In the genomic region with DNA sequence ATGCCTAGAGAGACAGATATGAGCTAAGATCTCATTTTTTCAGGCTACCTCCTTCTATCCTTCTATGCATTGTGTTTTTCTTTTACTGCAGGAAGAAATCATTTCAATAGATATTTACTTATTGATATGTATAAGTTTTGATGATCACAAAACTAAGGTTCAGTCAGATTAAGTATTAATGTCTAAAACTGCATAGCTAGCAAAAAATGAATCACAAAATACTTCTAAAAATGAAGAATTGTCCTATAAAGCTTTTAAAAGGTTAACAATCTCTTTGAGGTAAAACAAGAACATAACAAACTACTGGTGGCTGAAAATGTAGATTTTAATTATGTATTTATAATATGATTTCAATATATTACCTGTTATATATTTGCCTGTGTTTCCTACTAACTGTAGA, we compare ENCODE assay signal across 19 cellular contexts.
DNase-seq lines count a peak whose midpoint lies in the region; ATAC-seq, FAIRE-seq and TF ChIP-seq lines count a peak whose summit lies in the region.
"Had no signal": no experiment of that assay in that cellular context is flagged by ENCODE, and none has a peak within 500 bp of the region (broad histone marks: within the 10 kb centered on the region; RNA-seq: fewer than 3 reads in every experiment).

No MANE protein-coding gene starts in this region.

- CTCF ChIA-PET in HepG2 (lab: Yijun Ruan, JAX; ENCODE audit: low intra/inter-chr PET ratio, low total read pairs), result no interaction called here
- CTCF ChIA-PET in IMR-90 (lab: Yijun Ruan, JAX), result no interaction called here

- in situ Hi-C loops in HepG2 (cut with HindIII; ENCODE audit: extremely low pct_ligation_motif_present, low pct_unique_long_range_greater_than_20kb) (no loop called here), IMR-90 (cut with MboI; ENCODE audit: low sequenced_read_pairs) (no loop called here)

- no peak overlapping the region for H3K18ac ChIP-seq in IMR-90 (ENCODE audit: low read depth, low read length)

- intact Hi-C loops in HepG2 (cut with micrococcal nuclease; ENCODE audit: unreplicated experiment) (no loop called here), right lobe of liver (cut with DNase I) (no loop called here), IMR-90 (cut with micrococcal nuclease) (no loop called here), kidney (cut with DNase I) (no loop called here)

- no peak overlapping the region for H4K5ac ChIP-seq in IMR-90 (ENCODE audit: low read depth, low read length)

- no peaks in the 10 kb centered on the region for H4K20me1 ChIP-seq in HepG2 (ENCODE audit: insufficient read depth, low read length)
- H4K20me1 ChIP-seq in IMR-90 (ENCODE audit: insufficient read depth, low read length), result no peaks in the 10 kb centered on the region
- H4K20me1 ChIP-seq: BLaER1 had no signal

- no peak overlapping the region for H2BK120ac ChIP-seq in IMR-90 (ENCODE audit: low read depth, low read length)

- no peak overlapping the region for H3K56ac ChIP-seq in IMR-90 (ENCODE audit: extremely low read depth, insufficient read depth, low read length)

- TF ChIP-seq POLR2A in HepG2 (IDR thresholded peaks at IDR 0.05; ENCODE audit: insufficient read depth in 1 of 2, low read depth in 2 of 2, low read length in 2 of 2), result no peak
- TF ChIP-seq POLR2A in right lobe of liver (IDR thresholded peaks at IDR 0.05), result no peak
- no peak for TF ChIP-seq POLR2A in IMR-90 (IDR thresholded peaks at IDR 0.05; ENCODE audit: low read depth, low read length)

- H3K36me3 ChIP-seq in HepG2 (replicated peaks in 1 of 2; ENCODE audit: control insufficient read depth in 1 of 2, insufficient read depth in 2 of 2, low read length in 2 of 2), result no peaks in the 10 kb centered on the region
- no peaks in the 10 kb centered on the region for H3K36me3 ChIP-seq in right lobe of liver
- no peaks in the 10 kb centered on the region for H3K36me3 ChIP-seq in IMR-90 (ENCODE audit: control insufficient read depth, insufficient read depth, low read length)
- no peaks in the 10 kb centered on the region for H3K36me3 ChIP-seq in kidney (ENCODE audit: control insufficient read depth in 1 of 2, insufficient read depth in 2 of 2, low read length in 2 of 2)
- H3K36me3 ChIP-seq: BE2C, BLaER1 had no signal

- no peaks in the 10 kb centered on the region for H3K79me2 ChIP-seq in HepG2 (ENCODE audit: insufficient read depth, low read length)

- H3K9ac ChIP-seq in HepG2 (ENCODE audit: insufficient read depth, low read depth, low read length) (no peak overlapping the region), IMR-90 (ENCODE audit: low read depth, low read length) (no peak overlapping the region), kidney (ENCODE audit: low read length in 2 of 2) (no peak overlapping the region)
- H3K9ac ChIP-seq: BLaER1 had no signal

- POLR2A ChIA-PET in HepG2 (lab: Yijun Ruan, JAX) (no interaction called here), IMR-90 (lab: Charles Lee; ENCODE audit: unreplicated experiment) (no interaction called here)

- no peaks in the 10 kb centered on the region for H3K4me1 ChIP-seq in HepG2 (ENCODE audit: insufficient read depth, low read length)
- no peaks in the 10 kb centered on the region for H3K4me1 ChIP-seq in right lobe of liver
- H3K4me1 ChIP-seq in IMR-90 (ENCODE audit: control insufficient read depth, insufficient read depth, low read length), result no peaks in the 10 kb centered on the region
- no peaks in the 10 kb centered on the region for H3K4me1 ChIP-seq in kidney (ENCODE audit: control insufficient read depth in 1 of 2, insufficient read depth in 1 of 2, low read depth in 1 of 2, low read length in 2 of 2)
- H3K4me1 ChIP-seq: BE2C, BLaER1 had no signal

- H3K9me3 ChIP-seq in HepG2 (ENCODE audit: low read length), result no peaks in the 10 kb centered on the region
- no peaks in the 10 kb centered on the region for H3K9me3 ChIP-seq in right lobe of liver
- no peaks in the 10 kb centered on the region for H3K9me3 ChIP-seq in IMR-90 (ENCODE audit: control insufficient read depth, insufficient read depth, low read length)
- H3K9me3 ChIP-seq in kidney (ENCODE audit: control insufficient read depth in 1 of 2, low read length in 2 of 2), result no peaks in the 10 kb centered on the region
- H3K9me3 ChIP-seq: BE2C, BLaER1 had no signal

- no peak overlapping the region for H4K8ac ChIP-seq in IMR-90 (ENCODE audit: low read depth in 2 of 2, low read length in 2 of 2)

- DNase-seq in HepG2 (ENCODE audit: low spot score) (no peak), right lobe of liver (no peak), IMR-90 (no peak), kidney (no peak), NCI-H146 treated with DMSO at 0.1 percent for 48 hours (lab: John Stamatoyannopoulos, UW; ENCODE audit: unreplicated experiment) (no peak)
- DNase-seq: ACHN; BE2C; C1 segment of cervical spinal cord; CD4-positive, alpha-beta memory T cell; CD4-positive, CD25-positive, alpha-beta regulatory T cell; CD8-positive, alpha-beta memory T cell; COR-L47; DMS79 treated with DMSO at 0.1 percent for 48 hours; GF-D8 had no signal

- BruUV-seq in HepG2 (replicated peaks; lab: Mats Ljungman, UMichigan) (no TSS peak), IMR-90 (replicated peaks; lab: Mats Ljungman, UMichigan) (no TSS peak)

- no peak overlapping the region for H4K91ac ChIP-seq in IMR-90 (ENCODE audit: insufficient read depth, low read depth, low read length)

- no peak overlapping the region for H2AK9ac ChIP-seq in IMR-90 (replicated peaks; ENCODE audit: low read depth, low read length, poor library complexity)

- no peaks in the 10 kb centered on the region for H3K9me1 ChIP-seq in IMR-90 (ENCODE audit: insufficient read depth, low read length)

- H2BK5ac ChIP-seq in IMR-90 (ENCODE audit: low read depth, low read length, poor library complexity, severe bottlenecking), result no peak overlapping the region

- H3K4me2 ChIP-seq in HepG2 (ENCODE audit: low read depth, low read length) (no peak overlapping the region), IMR-90 (ENCODE audit: low read depth, low read length) (no peak overlapping the region)
- H3K4me2 ChIP-seq: BLaER1 had no signal

- H3K27ac ChIP-seq in HepG2 (ENCODE audit: extremely low read length, insufficient read depth, low read length), result no peak overlapping the region
- no peak overlapping the region for H3K27ac ChIP-seq in right lobe of liver
- no peak overlapping the region for H3K27ac ChIP-seq in IMR-90 (ENCODE audit: insufficient read depth, low read length)
- no peak overlapping the region for H3K27ac ChIP-seq in kidney (ENCODE audit: low read depth in 2 of 2, low read length in 2 of 2)
- H3K27ac ChIP-seq: 22Rv1, BLaER1 had no signal

- no peak overlapping the region for H3K14ac ChIP-seq in IMR-90 (replicated peaks; ENCODE audit: low read depth, low read length)

- no peak overlapping the region for H2AK5ac ChIP-seq in IMR-90 (ENCODE audit: low read depth, low read length)

- TF ChIP-seq EP300 in HepG2 (IDR thresholded peaks at IDR 0.05; ENCODE audit: low read depth in 2 of 2, low read length in 2 of 2) (no peak), HepG2 (CRISPR knock-in tag; IDR thresholded peaks at IDR 0.05; ENCODE audit: borderline replicate concordance) (no peak)

- no peak for FAIRE-seq in HepG2 (lab: Jason Lieb, UNC)
- FAIRE-seq in kidney (lab: Jason Lieb, UNC), result peak; percentile 32
- FAIRE-seq: G401.6, GM12891 had no signal

- TF ChIP-seq RAD21 in HepG2 (CRISPR knock-in tag; IDR thresholded peaks at IDR 0.05), result no peak
- no peak for TF ChIP-seq RAD21 in IMR-90 (IDR thresholded peaks at IDR 0.05; ENCODE audit: low read length)

- no peaks in the 10 kb centered on the region for H3K79me1 ChIP-seq in IMR-90 (ENCODE audit: low read depth in 1 of 2, low read length in 2 of 2)

- dilution Hi-C loops in IMR-90 (cut with HindIII; ENCODE audit: low sequenced_read_pairs, unreplicated experiment), result no loop called here

- no peak overlapping the region for H3K4ac ChIP-seq in IMR-90 (ENCODE audit: low read depth, low read length)

- TF ChIP-seq CTCF in HepG2 (CRISPR knock-in tag; IDR thresholded peaks at IDR 0.05) (no peak), right lobe of liver (IDR thresholded peaks at IDR 0.05) (no peak), IMR-90 (conservative IDR thresholded peaks at IDR 0.05; ENCODE audit: low read depth, low read length) (no peak), kidney (IDR thresholded peaks at IDR 0.05; ENCODE audit: borderline replicate concordance, extremely low read depth, insufficient read depth) (no peak)

- ATAC-seq in HepG2 (no peak), right lobe of liver (no peak), IMR-90 (ENCODE audit: low read depth) (no peak), GM18519 (IDR thresholded peaks at IDR 0.05; ENCODE audit: low FRiP score, unreplicated experiment) (no peak)

- no peaks in the 10 kb centered on the region for H3K27me3 ChIP-seq in HepG2 (ENCODE audit: control insufficient read depth in 1 of 2, insufficient read depth in 2 of 2, low read length in 2 of 2)
- H3K27me3 ChIP-seq in right lobe of liver, result no peaks in the 10 kb centered on the region
- H3K27me3 ChIP-seq in IMR-90 (ENCODE audit: control insufficient read depth, insufficient read depth, low read length), result no peaks in the 10 kb centered on the region
- H3K27me3 ChIP-seq: BE2C, BLaER1 had no signal

- no peak overlapping the region for H2AFZ ChIP-seq in HepG2 (ENCODE audit: low read length)
- H2AFZ ChIP-seq in IMR-90 (replicated peaks; ENCODE audit: low read length, poor library complexity), result no peak overlapping the region

- H3K4me3 ChIP-seq in HepG2 (replicated peaks in 1 of 3; ENCODE audit: insufficient read depth in 1 of 3, low read depth in 2 of 3, low read length in 3 of 3) (no peak overlapping the region), right lobe of liver (no peak overlapping the region), IMR-90 (ENCODE audit: insufficient read depth, low read depth, low read length) (no peak overlapping the region), kidney (ENCODE audit: low read length in 2 of 2) (no peak overlapping the region)
- H3K4me3 ChIP-seq: BLaER1 had no signal

- no peak overlapping the region for H2BK15ac ChIP-seq in IMR-90 (ENCODE audit: low read depth, low read length)

- no peak overlapping the region for H2BK20ac ChIP-seq in IMR-90 (ENCODE audit: low read depth, low read length)

- no peak overlapping the region for H3K23ac ChIP-seq in IMR-90 (ENCODE audit: low read depth, low read length)

TF ChIP-seq in HepG2, 621 proteins besides CTCF, POLR2A, EP300 and RAD21 (continues in another document):
- TF ChIP-seq RXRA (CRISPR knock-in tag; IDR thresholded peaks at IDR 0.05), result no peak
- TF ChIP-seq SMYD3 (CRISPR knock-in tag; IDR thresholded peaks at IDR 0.05), result no peak
- TF ChIP-seq MAFF (IDR thresholded peaks at IDR 0.05; ENCODE audit: low read depth, low read length), result peak; percentile 75
- no peak for TF ChIP-seq ZNF317 (CRISPR knock-in tag; IDR thresholded peaks at IDR 0.05)
- no peak for TF ChIP-seq THAP11 (CRISPR knock-in tag; IDR thresholded peaks at IDR 0.05)
- no peak for TF ChIP-seq PHF21A (CRISPR knock-in tag; IDR thresholded peaks at IDR 0.05)

TF ChIP-seq in IMR-90, 13 proteins besides CTCF, POLR2A, EP300 and RAD21:
- TF ChIP-seq MAFK (IDR thresholded peaks at IDR 0.05; ENCODE audit: low read depth, low read length) (peak; percentile 59), CEBPB (IDR thresholded peaks at IDR 0.05; ENCODE audit: low read depth, low read length) (no peak)
